8 cellular contexts compared by ENCODE assay signal in genomic region chr19:55305491-55305890, GRCh38. TPM values are rescaled to one million over a fixed set of nuclear protein-coding genes. Genes with fewer than 3 reads are reported as not detected.
DNase-seq lines count a peak whose midpoint lies in the region; ATAC-seq and TF ChIP-seq lines count a peak whose summit lies in the region.

No MANE protein-coding gene starts in this region.

- in situ Hi-C loops in GM23248 (cut with MboI), result no loop called here

- BruUV-seq in A673 (replicated peaks; lab: Mats Ljungman, UMichigan), result no TSS peak

- H3K36me3 ChIP-seq in A673 (ENCODE audit: insufficient read depth, low read length, poor library complexity, severe bottlenecking), result peaks cover 50% of the 10 kb centered on the region
- no peaks in the 10 kb centered on the region for H3K36me3 ChIP-seq in GM23248 (ENCODE audit: low read depth)

- H3K27ac ChIP-seq in A673 (ENCODE audit: low read depth, low read length, poor library complexity, severe bottlenecking) (no peak overlapping the region), GM23248 (no peak overlapping the region), RWPE1 (0 out of 2 replicates have a peak overlapping the region, but pooled peaks have one; percentile 18)

- TF ChIP-seq POLR2A in GM18505 (IDR thresholded peaks at IDR 0.05; ENCODE audit: borderline replicate concordance, extremely low read depth, insufficient read depth, insufficient read length), result no peak

- H3K27me3 ChIP-seq in A673 (replicated peaks; ENCODE audit: insufficient read depth, low read depth, low read length, poor library complexity) (no peaks in the 10 kb centered on the region), GM23248 (replicated peaks; ENCODE audit: insufficient read depth) (no peaks in the 10 kb centered on the region)

- POLR2A ChIA-PET in A673 (lab: Charles Lee; ENCODE audit: low non-redundant PET), result no interaction called here
- POLR2A ChIA-PET in RWPE1 (lab: Yijun Ruan, JAX; ENCODE audit: low non-redundant PET), result no interaction called here

- H3F3A ChIP-seq in GM23248 (ENCODE audit: insufficient read depth), result no peaks in the 10 kb centered on the region

- CTCF ChIA-PET in A673 (lab: Charles Lee) (no interaction called here), RWPE1 (lab: Yijun Ruan, JAX) (no interaction called here)

- no peaks in the 10 kb centered on the region for H3K79me2 ChIP-seq in GM23248 (ENCODE audit: insufficient read depth)

- TF ChIP-seq CTCF in A673 (conservative IDR thresholded peaks at IDR 0.05; ENCODE audit: low read depth, low read length), result no peak
- no peak for TF ChIP-seq CTCF in RWPE1 (conservative IDR thresholded peaks at IDR 0.05; ENCODE audit: low read depth)

- no peak overlapping the region for H3K4me2 ChIP-seq in GM23248 (ENCODE audit: unreplicated experiment)

- no peak overlapping the region for H3K9ac ChIP-seq in GM23248

- no peak for ATAC-seq in GM18505 (IDR thresholded peaks at IDR 0.05; ENCODE audit: unreplicated experiment)
- ATAC-seq in HG03439 (IDR thresholded peaks at IDR 0.05; ENCODE audit: unreplicated experiment), result no peak

- H3K9me3 ChIP-seq in A673 (ENCODE audit: low read depth, low read length, poor library complexity, severe bottlenecking) (no peaks in the 10 kb centered on the region), GM23248 (ENCODE audit: low read depth) (no peaks in the 10 kb centered on the region)

- H3K4me3 ChIP-seq in A673 (ENCODE audit: low read depth, low read length, poor library complexity, severe bottlenecking) (no peak overlapping the region), GM23248 (no peak overlapping the region)

- no peak overlapping the region for H2AFZ ChIP-seq in GM23248

- H3K9me2 ChIP-seq in GM23248 (ENCODE audit: insufficient read depth), result no peaks in the 10 kb centered on the region

- WGBS in GM23248 (ENCODE audit: low coverage in 1 of 2, low lambda C conversion rate in 2 of 2, missing lambda C conversion rate in 2 of 2), 2 experiments, result 71 to 74% methylated on average over 9 of the region's 9 CpGs

- DNase-seq in A673 (ENCODE audit: low spot score) (peak; percentile 64), GM23248 (peak; percentile 50), RWPE1 (ENCODE audit: low spot score) (peak; percentile 48), medulla oblongata (ENCODE audit: extremely low spot score) (peak; percentile 31), SK-N-DZ (ENCODE audit: low spot score) (no peak)
- peak; percentile 53 for DNase-seq in activated naive CD4-positive, alpha-beta T cell treated with Interleukin-2 at 50 U/mL for 16 hours

- peaks cover 4% of the 10 kb centered on the region for H3K4me1 ChIP-seq in A673 (ENCODE audit: insufficient read depth, low read length, poor library complexity, severe bottlenecking)
- H3K4me1 ChIP-seq in GM23248 (ENCODE audit: insufficient read depth), result no peaks in the 10 kb centered on the region

- H4K20me1 ChIP-seq in GM23248 (ENCODE audit: insufficient read depth), result no peaks in the 10 kb centered on the region

- intact Hi-C loops in A673 (cut with micrococcal nuclease; ENCODE audit: unreplicated experiment), result loop anchor here (10.0 kb wide), 1 partner anchor 79 kb away; the partner anchor contains the start of genes RPL28 and TMEM238

RNA-seq across cellular contexts. Expression of gene TMEM150B, which starts 19.6 kb away (rescaled TPM):
- total RNA-seq in A673 (2021), result not detected in 2 replicates
- not detected in 2 replicates for total RNA-seq in GM23248 (2014; rRNA removed; shearing (Covaris generic))
- not detected in 2 replicates for polyA plus RNA-seq in GM23248 (2016; fragmentation: Nextera tagmentation; extraction: Ambion mirVana)
- polyA plus RNA-seq in SK-N-DZ (2014; cell fraction: cytosol; rRNA removed), result not detected in 2 replicates
- not detected in 2 replicates for polyA plus RNA-seq in SK-N-DZ (2014; cell fraction: nucleus; rRNA removed)

RNA-seq across cellular contexts. Expression of gene BRSK1, which starts 21.7 kb away (rescaled TPM):
- total RNA-seq in A673 (2021), result 30.5 and 36.8 TPM in 2 replicates
- 1.9 and 11.9 TPM in 2 replicates for total RNA-seq in GM23248 (2014; rRNA removed; shearing (Covaris generic))
- 0.39 and 0.55 TPM in 2 replicates for polyA plus RNA-seq in GM23248 (2016; fragmentation: Nextera tagmentation; extraction: Ambion mirVana)
- polyA plus RNA-seq in SK-N-DZ (2014; cell fraction: cytosol; rRNA removed), result 13.6 and 15.5 TPM in 2 replicates
- 42.4 and 45.2 TPM in 2 replicates for polyA plus RNA-seq in SK-N-DZ (2014; cell fraction: nucleus; rRNA removed)

RNA-seq across cellular contexts. Expression of gene HSPBP1, which starts 25.6 kb away (rescaled TPM):
- 80.3 and 83.4 TPM in 2 replicates for total RNA-seq in A673 (2021)
- total RNA-seq in GM23248 (2014; rRNA removed; shearing (Covaris generic)), result 31.9 and 42.5 TPM in 2 replicates
- 60.2 and 62.5 TPM in 2 replicates for polyA plus RNA-seq in GM23248 (2016; fragmentation: Nextera tagmentation; extraction: Ambion mirVana)
- 55.8 and 70.4 TPM in 2 replicates for polyA plus RNA-seq in SK-N-DZ (2014; cell fraction: cytosol; rRNA removed)
- 22.3 and 37.8 TPM in 2 replicates for polyA plus RNA-seq in SK-N-DZ (2014; cell fraction: nucleus; rRNA removed)

RNA-seq across cellular contexts. Expression of gene KMT5C, which starts 34.2 kb away (rescaled TPM):
- 19.7 and 24.1 TPM in 2 replicates for total RNA-seq in A673 (2021)
- 8.1 and 8.6 TPM in 2 replicates for total RNA-seq in GM23248 (2014; rRNA removed; shearing (Covaris generic))
- 1.9 and 2.7 TPM in 2 replicates for polyA plus RNA-seq in GM23248 (2016; fragmentation: Nextera tagmentation; extraction: Ambion mirVana)
- 33.8 and 39.3 TPM in 2 replicates for polyA plus RNA-seq in SK-N-DZ (2014; cell fraction: cytosol; rRNA removed)
- 101 and 123 TPM in 2 replicates for polyA plus RNA-seq in SK-N-DZ (2014; cell fraction: nucleus; rRNA removed)

RNA-seq across cellular contexts. Expression of gene PPP6R1, which starts 46.7 kb away (rescaled TPM):
- total RNA-seq in A673 (2021), result 103 and 108 TPM in 2 replicates
- total RNA-seq in GM23248 (2014; rRNA removed; shearing (Covaris generic)), result 36.2 and 36.9 TPM in 2 replicates
- 9.7 and 12.1 TPM in 2 replicates for polyA plus RNA-seq in GM23248 (2016; fragmentation: Nextera tagmentation; extraction: Ambion mirVana)
- 13.9 and 15.3 TPM in 2 replicates for polyA plus RNA-seq in SK-N-DZ (2014; cell fraction: cytosol; rRNA removed)
- polyA plus RNA-seq in SK-N-DZ (2014; cell fraction: nucleus; rRNA removed), result 22.0 and 32.5 TPM in 2 replicates
